8 cellular contexts compared by ENCODE assay signal in the genomic region with DNA sequence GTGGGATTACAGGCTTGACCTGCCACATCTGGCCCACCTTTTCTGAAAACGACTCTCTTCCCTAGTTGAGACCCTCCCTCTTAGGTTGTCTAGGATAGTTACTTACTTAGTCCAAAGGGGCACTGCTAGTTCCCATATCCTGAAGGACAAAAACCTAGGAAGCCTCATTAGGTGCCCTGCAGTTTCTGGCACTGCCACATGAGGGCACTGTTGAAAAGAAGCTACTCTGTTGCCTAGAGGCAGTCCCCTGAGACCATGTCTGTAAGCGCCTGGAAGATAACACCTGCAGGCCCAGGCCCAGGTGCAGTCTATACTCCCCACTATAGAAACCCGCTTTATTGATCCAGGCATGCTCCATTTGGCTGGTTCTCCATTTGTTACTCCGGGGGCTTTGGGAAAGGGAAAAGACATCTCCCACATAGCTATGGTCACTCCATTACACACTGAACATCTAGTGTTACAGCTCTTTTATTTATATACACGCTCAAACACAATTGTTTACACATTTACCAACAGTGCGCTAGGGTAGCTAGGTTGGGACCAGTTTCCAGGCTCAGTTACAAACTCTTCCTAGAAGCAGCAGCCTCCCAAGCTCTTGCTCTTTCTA.
A peak's percentile ranks its signal among the peaks of the same experiment; 100 is the strongest.
DNase-seq lines count a peak whose midpoint lies in the region; ATAC-seq and TF ChIP-seq lines count a peak whose summit lies in the region.

No MANE protein-coding gene starts in this region.

- H3K36me3 Mint-ChIP-seq in neural crest cell (ENCODE audit: low read depth), result no peaks in the 10 kb centered on the region

- H3K4me1 Mint-ChIP-seq in stimulated activated naive CD8-positive, alpha-beta T cell treated with anti-CD3 and anti-CD28 coated beads, Interleukin-15, amount 100 ng/mL, for 72 hours, result no peaks in the 10 kb centered on the region
- H3K4me1 Mint-ChIP-seq in neural crest cell, result no peaks in the 10 kb centered on the region

- DNase-seq in stimulated activated naive CD8-positive, alpha-beta T cell treated with anti-CD3 and anti-CD28 coated beads, Interleukin-15, Interleukin-2, amounts not matched to agents 100 U/mL and 50 U/mL, for 24 hours, result peak; percentile 48
- DNase-seq in stimulated activated naive CD8-positive, alpha-beta T cell treated with anti-CD3 and anti-CD28 coated beads, Interleukin-15, amount 100 ng/mL, for 72 hours, result no peak
- DNase-seq in NCI-H526 (lab: John Stamatoyannopoulos, UW) (peak; percentile 13 to 89), colonic mucosa (peak; percentile 85), neural crest cell (ENCODE audit: low read depth, low spot score) (no peak), NCI-H128 (lab: John Stamatoyannopoulos, UW; ENCODE audit: unreplicated experiment) (no peak), T-helper 2 cell (no peak)

- H3K4me3 ChIP-seq in colonic mucosa, result no peak overlapping the region

- no peak overlapping the region for H3K4me3 Mint-ChIP-seq in stimulated activated naive CD8-positive, alpha-beta T cell treated with anti-CD3 and anti-CD28 coated beads, Interleukin-15, amount 100 ng/mL, for 72 hours
- no peak overlapping the region for H3K4me3 Mint-ChIP-seq in neural crest cell

- no peaks in the 10 kb centered on the region for H3K9me3 ChIP-seq in colonic mucosa

- H3K36me3 ChIP-seq in colonic mucosa, result no peaks in the 10 kb centered on the region

- peak overlapping the region; percentile 30 for H3K27ac ChIP-seq in colonic mucosa

- peak overlapping the region; percentile 1 to 20 for H3K9ac ChIP-seq in colonic mucosa (ENCODE audit: low read depth in 2 of 2, low read length in 2 of 2)

- H3K27ac Mint-ChIP-seq in stimulated activated naive CD8-positive, alpha-beta T cell treated with anti-CD3 and anti-CD28 coated beads, Interleukin-15, amount 100 ng/mL, for 72 hours, result no peak overlapping the region
- H3K27ac Mint-ChIP-seq in neural crest cell (ENCODE audit: unreplicated experiment), result no peak overlapping the region

- ATAC-seq in stimulated activated naive CD8-positive, alpha-beta T cell treated with anti-CD3 and anti-CD28 coated beads, Interleukin-15, Interleukin-2, amounts not matched to agents 100 U/mL and 50 U/mL, for 24 hours, result no peak
- ATAC-seq in stimulated activated naive CD8-positive, alpha-beta T cell treated with anti-CD3 and anti-CD28 coated beads, Interleukin-15, amount 100 ng/mL, for 72 hours, result no peak
- no peak for ATAC-seq in HG02623 (IDR thresholded peaks at IDR 0.05; ENCODE audit: unreplicated experiment)

- intact Hi-C loops in colonic mucosa (cut with DNase I), result loop anchor here (5.0 kb wide), 1 partner anchor 171 kb away; no protein-coding TSS in a partner anchor

- peaks cover 11% of the 10 kb centered on the region for H3K27me3 Mint-ChIP-seq in stimulated activated naive CD8-positive, alpha-beta T cell treated with anti-CD3 and anti-CD28 coated beads, Interleukin-15, amount 100 ng/mL, for 72 hours
- no peaks in the 10 kb centered on the region for H3K27me3 Mint-ChIP-seq in neural crest cell (ENCODE audit: low read depth)

- peak; percentile 79 for TF ChIP-seq CTCF in colonic mucosa (IDR thresholded peaks at IDR 0.05)
- TF ChIP-seq CTCF in neural crest cell (conservative IDR thresholded peaks at IDR 0.05), result peak; percentile 70

- H3K9me3 Mint-ChIP-seq in stimulated activated naive CD8-positive, alpha-beta T cell treated with anti-CD3 and anti-CD28 coated beads, Interleukin-15, amount 100 ng/mL, for 72 hours, result peaks cover 9 to 14% of the 10 kb centered on the region in 2 donors
- peaks cover 5% of the 10 kb centered on the region for H3K9me3 Mint-ChIP-seq in neural crest cell

- H3K27me3 ChIP-seq in colonic mucosa, result no peaks in the 10 kb centered on the region

- peaks cover 4% of the 10 kb centered on the region for H3K4me1 ChIP-seq in colonic mucosa

Comparison
In these comparisons a context has a peak if more than half of its experiments do, and no peak if none do; other contexts are left out.
1. DNase-seq: peak in stimulated activated naive CD8-positive, alpha-beta T cell treated with anti-CD3 and anti-CD28 coated beads, Interleukin-15, Interleukin-2, amounts not matched to agents 100 U/mL and 50 U/mL, for 24 hours (single experiment), NCI-H526 (2 of 2) and colonic mucosa (single experiment); none in stimulated activated naive CD8-positive, alpha-beta T cell treated with anti-CD3 and anti-CD28 coated beads, Interleukin-15, amount 100 ng/mL, for 72 hours (0 of 2), neural crest cell (single experiment), NCI-H128 (single experiment) and T-helper 2 cell (0 of 5).